ENCODE assay signal across 13 cellular contexts in the genomic region with DNA sequence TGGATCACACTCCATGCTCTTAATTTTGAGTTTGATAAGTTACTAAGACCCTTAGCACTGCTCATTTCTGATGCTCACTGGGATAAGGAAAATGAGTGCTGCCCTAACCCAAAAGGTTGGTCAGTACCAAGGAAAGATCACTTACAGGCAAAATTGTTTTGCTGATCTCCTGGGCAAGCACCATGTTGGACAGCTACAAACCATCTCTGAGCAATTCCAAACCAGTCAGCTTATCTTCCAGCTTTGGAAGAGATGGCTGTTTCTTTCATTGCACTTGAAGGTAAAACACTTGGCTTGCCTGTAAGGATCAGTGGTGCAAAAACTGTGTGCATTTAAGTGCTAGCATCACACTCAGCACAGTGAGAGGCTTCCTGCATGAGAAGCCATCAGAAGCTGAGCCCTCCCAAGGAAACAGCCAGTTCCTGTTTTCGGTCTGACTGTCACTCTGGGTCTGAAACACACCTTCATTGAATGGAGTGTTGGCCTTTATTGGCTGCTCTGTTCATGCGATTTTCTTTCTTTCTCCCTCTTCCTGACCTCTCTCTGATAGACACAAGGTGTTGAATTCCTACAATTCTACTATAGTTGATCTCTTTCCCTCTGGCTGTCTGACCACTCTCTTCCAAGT.
DNase-seq lines count a peak whose midpoint lies in the region; ATAC-seq and TF ChIP-seq lines count a peak whose summit lies in the region.
"Had no signal": no experiment of that assay in that cellular context is flagged by ENCODE, and none has a peak within 500 bp of the region (broad histone marks: within the 10 kb centered on the region; RNA-seq: fewer than 3 reads in every experiment).

No MANE protein-coding gene starts in this region.

- peak; percentile 21 for DNase-seq in NB4 (ENCODE audit: low read depth)
- DNase-seq in SW 1271 (lab: John Stamatoyannopoulos, UW), result no peak
- no peak for DNase-seq in NCI-H526 treated with DMSO at 0.1 percent for 48 hours (lab: John Stamatoyannopoulos, UW)
- DNase-seq in NCI-H1417 treated with DMSO at 0.1 percent for 48 hours (lab: John Stamatoyannopoulos, UW), result no peak
- no peak for DNase-seq in D341Med (ENCODE audit: low spot score)
- DNase-seq: activated naive CD4-positive, alpha-beta T cell treated with anti-CD3 and anti-CD28 coated beads, Interleukin-2, amount 50 U/mL, for 16 hours; CD4-positive, alpha-beta T cell; small intestine had no signal

- ATAC-seq in GM18511 (IDR thresholded peaks at IDR 0.05; ENCODE audit: unreplicated experiment) (peak; percentile 98), GM21360 (IDR thresholded peaks at IDR 0.05; ENCODE audit: unreplicated experiment) (peak; percentile 99), HG02981 (IDR thresholded peaks at IDR 0.05; ENCODE audit: unreplicated experiment) (peak; percentile 96)
- ATAC-seq: Panc1 had no signal

- TF ChIP-seq POLR2A in NB4 (IDR thresholded peaks at IDR 0.05; ENCODE audit: extremely low read depth, insufficient read length), result no peak

- H3K4me3 ChIP-seq in NB4 (ENCODE audit: low read depth, low read length), result no peak overlapping the region
- H3K4me3 ChIP-seq: hepatocyte had no signal

- TF ChIP-seq CTCF in NB4 (IDR thresholded peaks at IDR 0.05; ENCODE audit: low read depth, low read length), result no peak
